ENCODE assay signal across 8 cellular contexts in the genomic region with DNA sequence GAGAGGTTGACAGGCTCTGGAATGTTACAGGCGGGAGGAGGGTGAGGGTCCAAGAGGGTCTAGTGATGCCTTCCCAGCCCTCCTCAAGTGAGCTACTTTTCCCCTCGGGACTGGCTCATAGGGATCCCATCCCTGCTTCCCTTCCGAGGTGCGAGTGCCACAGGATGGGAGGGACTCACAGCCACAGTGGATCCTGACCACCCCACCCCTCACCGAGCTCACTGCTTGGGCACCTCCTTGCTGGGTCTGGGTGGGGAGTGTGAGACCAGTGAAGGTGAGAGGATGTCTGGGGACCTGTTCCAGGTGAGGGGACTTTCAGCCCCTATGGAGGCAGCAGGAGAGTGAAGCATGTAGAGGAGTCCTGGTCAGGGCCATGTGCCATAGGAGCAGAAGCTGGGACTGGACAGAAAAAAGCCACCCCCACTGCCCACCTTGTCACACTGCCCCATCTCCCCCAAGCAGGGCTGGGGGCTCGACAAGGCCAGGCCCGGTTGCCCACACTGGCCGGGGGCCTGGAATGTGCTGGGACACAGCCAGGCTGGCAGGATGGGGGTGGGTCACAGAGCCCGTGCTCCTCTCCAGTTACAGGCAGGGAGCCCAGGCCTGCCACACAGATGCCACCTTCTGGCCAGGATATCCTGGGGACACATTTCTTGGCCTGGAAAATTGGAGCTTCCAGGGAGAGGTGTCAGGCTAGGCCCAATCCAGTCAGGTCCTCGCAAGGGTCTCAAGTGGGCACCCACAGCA. TPM values are rescaled to one million over a fixed set of nuclear protein-coding genes. Genes with fewer than 3 reads are reported as not detected.
DNase-seq lines count a peak whose midpoint lies in the region; ATAC-seq, FAIRE-seq and TF ChIP-seq lines count a peak whose summit lies in the region.

No MANE protein-coding gene starts in this region.

- H4K20me1 ChIP-seq in BLaER1 treated with 17β-estradiol and CSF1 and Interleukin-3, amounts not matched to agents 10 nM and 100 nM, result peaks cover 0 to 29% (median 0%) of the 10 kb centered on the region in 11 experiments; a peak in 1 of 22 replicates

- peak in 5 of 12 donors; percentile 10 to 43 (median 15) for TF ChIP-seq CTCF in heart left ventricle (IDR thresholded peaks at IDR 0.05)

- DNase-seq in HT1080 (ENCODE audit: low read depth), result peak; percentile 71
- no peak for DNase-seq in activated T-helper 2 cell treated with anti-CD3 and anti-CD28 coated beads, Interferon-gamma antibody, Interleukin-2, Interleukin-4, amounts not matched to agents 10 μg/mL and 5 μg/mL and 100 μg/mL, durations not matched to agents 14 hours and 24 hours and 36 hours (ENCODE audit: low spot score)
- peak; percentile 78 to 89 (median 86) for DNase-seq in heart left ventricle
- DNase-seq in posterior vena cava (ENCODE audit: low spot score), result peak; percentile 83
- no peak for DNase-seq in GM19239 (ENCODE audit: insufficient read length, low spot score)
- DNase-seq in NOMO-1 treated with DMSO at 0.1 percent for 48 hours (lab: John Stamatoyannopoulos, UW; ENCODE audit: unreplicated experiment), result no peak

- ATAC-seq in heart left ventricle, result peak; percentile 8 to 39 (median 14)
- no peak for ATAC-seq in HG03442 (IDR thresholded peaks at IDR 0.05; ENCODE audit: unreplicated experiment)

- peak overlapping the region; percentile 17 for H3K27ac Mint-ChIP-seq in activated T-helper 2 cell treated with anti-CD3 and anti-CD28 coated beads, Interferon-gamma antibody, Interleukin-2, Interleukin-4, amounts not matched to agents 10 μg/mL and 5 μg/mL and 100 μg/mL, durations not matched to agents 14 hours and 24 hours and 36 hours

- peak overlapping the region; percentile 48 to 86 (median 76); a peak in 21 of 22 replicates for H3K27ac ChIP-seq in BLaER1 treated with 17β-estradiol and CSF1 and Interleukin-3, amounts not matched to agents 10 nM and 100 nM
- peak overlapping the region; percentile 96 to 100 (median 98) for H3K27ac ChIP-seq in heart left ventricle

- peaks cover 19% of the 10 kb centered on the region for H3K4me1 Mint-ChIP-seq in activated T-helper 2 cell treated with anti-CD3 and anti-CD28 coated beads, Interferon-gamma antibody, Interleukin-2, Interleukin-4, amounts not matched to agents 10 μg/mL and 5 μg/mL and 100 μg/mL, durations not matched to agents 14 hours and 24 hours and 36 hours (ENCODE audit: low read depth)

- peak overlapping the region; percentile 80 to 99 (median 90) for H3K4me2 ChIP-seq in BLaER1 treated with 17β-estradiol and CSF1 and Interleukin-3, amounts not matched to agents 10 nM and 100 nM

- peaks cover 39 to 77% (median 58%) of the 10 kb centered on the region in 10 experiments for H3K4me1 ChIP-seq in BLaER1 treated with 17β-estradiol and CSF1 and Interleukin-3, amounts not matched to agents 10 nM and 100 nM
- peaks cover 8 to 91% (median 75%) of the 10 kb centered on the region in 12 donors for H3K4me1 ChIP-seq in heart left ventricle

- TF ChIP-seq POLR2A in heart left ventricle (IDR thresholded peaks at IDR 0.05), result no peak

- peaks cover 0 to 5% (median under 1%) of the 10 kb centered on the region in 11 experiments; a peak in 3 of 22 replicates for H3K36me3 ChIP-seq in BLaER1 treated with 17β-estradiol and CSF1 and Interleukin-3, amounts not matched to agents 10 nM and 100 nM
- H3K36me3 ChIP-seq in heart left ventricle, result peaks cover 0 to 10% (median 0%) of the 10 kb centered on the region in 9 donors

- no peaks in the 10 kb centered on the region for H3K27me3 ChIP-seq in BLaER1 treated with 17β-estradiol and CSF1 and Interleukin-3, amounts not matched to agents 10 nM and 100 nM
- H3K27me3 ChIP-seq in heart left ventricle, result no peaks in the 10 kb centered on the region

- H3K36me3 Mint-ChIP-seq in activated T-helper 2 cell treated with anti-CD3 and anti-CD28 coated beads, Interferon-gamma antibody, Interleukin-2, Interleukin-4, amounts not matched to agents 10 μg/mL and 5 μg/mL and 100 μg/mL, durations not matched to agents 14 hours and 24 hours and 36 hours (ENCODE audit: low read depth), result no peaks in the 10 kb centered on the region

- peak overlapping the region; percentile 77 to 89 (median 82) for H3K9ac ChIP-seq in BLaER1 treated with 17β-estradiol and CSF1 and Interleukin-3, amounts not matched to agents 10 nM and 100 nM

- H3K27me3 Mint-ChIP-seq in activated T-helper 2 cell treated with anti-CD3 and anti-CD28 coated beads, Interferon-gamma antibody, Interleukin-2, Interleukin-4, amounts not matched to agents 10 μg/mL and 5 μg/mL and 100 μg/mL, durations not matched to agents 14 hours and 24 hours and 36 hours (ENCODE audit: low read depth), result peaks cover 2% of the 10 kb centered on the region

- no peaks in the 10 kb centered on the region for H3K9me3 ChIP-seq in BLaER1 treated with 17β-estradiol and CSF1 and Interleukin-3, amounts not matched to agents 10 nM and 100 nM (replicated peaks in 1 of 11)
- H3K9me3 ChIP-seq in heart left ventricle, result no peaks in the 10 kb centered on the region

- no peak for FAIRE-seq in GM19239 (lab: Jason Lieb, UNC)

- H3K4me3 ChIP-seq in BLaER1 treated with 17β-estradiol and CSF1 and Interleukin-3, amounts not matched to agents 10 nM and 100 nM, result peak overlapping the region; percentile 63 to 76 (median 67)
- H3K4me3 ChIP-seq in heart left ventricle, result peak overlapping the region; percentile 38 to 81 (median 70)

- WGBS in heart left ventricle, 4 donors, result 7 to 16% (median 10%) methylated on average over 6 to 10 of the region's 10 CpGs

- peak overlapping the region; percentile 52 for H3K4me3 Mint-ChIP-seq in activated T-helper 2 cell treated with anti-CD3 and anti-CD28 coated beads, Interferon-gamma antibody, Interleukin-2, Interleukin-4, amounts not matched to agents 10 μg/mL and 5 μg/mL and 100 μg/mL, durations not matched to agents 14 hours and 24 hours and 36 hours (ENCODE audit: low read depth)

- intact Hi-C loops in activated T-helper 2 cell treated with anti-CD3 and anti-CD28 coated beads, Interferon-gamma antibody, Interleukin-2, Interleukin-4, amounts not matched to agents 10 μg/mL and 5 μg/mL and 100 μg/mL, durations not matched to agents 14 hours and 24 hours and 36 hours (cut with micrococcal nuclease), result no loop called here
- intact Hi-C loops in heart left ventricle (cut with DNase I) (loop anchor here in 2 of 10 donors (5.0 kb wide), 2 partner anchors 41 to 49 kb away; partner anchors contain the start of genes EIF4B (in 1 of the 2) and IGFBP6 (in 1 of the 2)), posterior vena cava (cut with DNase I) (no loop called here)

- no peaks in the 10 kb centered on the region for H3K9me3 Mint-ChIP-seq in activated T-helper 2 cell treated with anti-CD3 and anti-CD28 coated beads, Interferon-gamma antibody, Interleukin-2, Interleukin-4, amounts not matched to agents 10 μg/mL and 5 μg/mL and 100 μg/mL, durations not matched to agents 14 hours and 24 hours and 36 hours

RNA-seq across cellular contexts. Expression of gene TNS2, which starts 1.7 kb away (rescaled TPM):
- total RNA-seq in HT1080 (2014; rRNA removed; shearing (Covaris generic)), result 29.1 and 32.5 TPM in 2 replicates
- polyA plus RNA-seq in HT1080 (2015; cell fraction: cytosol; rRNA removed), result 17.7 and 22.9 TPM in 2 replicates
- polyA plus RNA-seq in HT1080 (2015; cell fraction: nucleus; rRNA removed), result 104 and 109 TPM in 2 replicates
- total RNA-seq in activated T-helper 2 cell treated with anti-CD3 and anti-CD28 coated beads, Interferon-gamma antibody, Interleukin-2, Interleukin-4, amounts not matched to agents 10 μg/mL and 5 μg/mL and 100 μg/mL, durations not matched to agents 14 hours and 24 hours and 36 hours, result 2.1 and 4.7 TPM in 2 replicates
- 100 to 1,000 TPM in 3 of 9 donors, 10 to 100 TPM in 6; 56.0 to 193 (median 88.4) TPM for total RNA-seq in heart left ventricle
- 100 to 1,000 TPM in 1 of 2 donors, 10 to 100 TPM in 1; 58.7 to 133 TPM for polyA plus RNA-seq in heart left ventricle
- total RNA-seq in posterior vena cava, result 100 to 1,000 TPM; 139 to 218 TPM

RNA-seq across cellular contexts. Expression of gene SPRYD3, which starts 31.0 kb away (rescaled TPM):
- 11.4 and 12.7 TPM in 2 replicates for total RNA-seq in HT1080 (2014; rRNA removed; shearing (Covaris generic))
- 9.2 and 11.7 TPM in 2 replicates for polyA plus RNA-seq in HT1080 (2015; cell fraction: cytosol; rRNA removed)
- 11.1 and 12.1 TPM in 2 replicates for polyA plus RNA-seq in HT1080 (2015; cell fraction: nucleus; rRNA removed)
- 35.1 and 36.2 TPM in 2 replicates for total RNA-seq in activated T-helper 2 cell treated with anti-CD3 and anti-CD28 coated beads, Interferon-gamma antibody, Interleukin-2, Interleukin-4, amounts not matched to agents 10 μg/mL and 5 μg/mL and 100 μg/mL, durations not matched to agents 14 hours and 24 hours and 36 hours
- total RNA-seq in heart left ventricle, result 10 to 100 TPM; 42.9 to 72.6 (median 48.5) TPM
- polyA plus RNA-seq in heart left ventricle, result 10 to 100 TPM; 26.0 to 94.7 TPM
- total RNA-seq in posterior vena cava, result 10 to 100 TPM; 77.6 to 90.5 TPM

RNA-seq across cellular contexts. Expression of gene EIF4B, which starts 42.0 kb away (rescaled TPM):
- total RNA-seq in HT1080 (2014; rRNA removed; shearing (Covaris generic)), result 563 and 574 TPM in 2 replicates
- polyA plus RNA-seq in HT1080 (2015; cell fraction: cytosol; rRNA removed), result 388 and 515 TPM in 2 replicates
- 236 and 286 TPM in 2 replicates for polyA plus RNA-seq in HT1080 (2015; cell fraction: nucleus; rRNA removed)
- total RNA-seq in activated T-helper 2 cell treated with anti-CD3 and anti-CD28 coated beads, Interferon-gamma antibody, Interleukin-2, Interleukin-4, amounts not matched to agents 10 μg/mL and 5 μg/mL and 100 μg/mL, durations not matched to agents 14 hours and 24 hours and 36 hours, result 474 and 503 TPM in 2 replicates
- total RNA-seq in heart left ventricle (100 to 1,000 TPM; 307 to 481 (median 348) TPM), posterior vena cava (100 to 1,000 TPM; 311 to 314 TPM)
- polyA plus RNA-seq in heart left ventricle, result 100 to 1,000 TPM in 1 of 2 donors, 10 to 100 TPM in 1; 52.0 to 172 TPM

RNA-seq across cellular contexts. Expression of gene IGFBP6, which starts 49.3 kb away (rescaled TPM):
- 58.5 and 72.9 TPM in 2 replicates for total RNA-seq in HT1080 (2014; rRNA removed; shearing (Covaris generic))
- polyA plus RNA-seq in HT1080 (2015; cell fraction: cytosol; rRNA removed), result 107 and 132 TPM in 2 replicates
- 65.6 and 75.6 TPM in 2 replicates for polyA plus RNA-seq in HT1080 (2015; cell fraction: nucleus; rRNA removed)
- 0.46 TPM in 1 of 2 replicates, not detected in the other for total RNA-seq in activated T-helper 2 cell treated with anti-CD3 and anti-CD28 coated beads, Interferon-gamma antibody, Interleukin-2, Interleukin-4, amounts not matched to agents 10 μg/mL and 5 μg/mL and 100 μg/mL, durations not matched to agents 14 hours and 24 hours and 36 hours
- total RNA-seq in heart left ventricle (100 to 1,000 TPM in 3 of 9 donors, 10 to 100 TPM in 6; 18.3 to 132 (median 42.6) TPM), posterior vena cava (100 to 1,000 TPM; 679 to 733 TPM)
- 10 to 100 TPM; 28.8 to 81.6 TPM for polyA plus RNA-seq in heart left ventricle

RNA-seq across cellular contexts. Expression of gene SOAT2, which starts 55.1 kb away (rescaled TPM):
- not detected in 2 replicates for total RNA-seq in HT1080 (2014; rRNA removed; shearing (Covaris generic))
- polyA plus RNA-seq in HT1080 (2015; cell fraction: cytosol; rRNA removed), result 0.12 TPM in 1 of 2 replicates, not detected in the other
- polyA plus RNA-seq in HT1080 (2015; cell fraction: nucleus; rRNA removed), result 0.07 TPM in 1 of 2 replicates, not detected in the other
- total RNA-seq in activated T-helper 2 cell treated with anti-CD3 and anti-CD28 coated beads, Interferon-gamma antibody, Interleukin-2, Interleukin-4, amounts not matched to agents 10 μg/mL and 5 μg/mL and 100 μg/mL, durations not matched to agents 14 hours and 24 hours and 36 hours, result not detected in 2 replicates
- total RNA-seq in heart left ventricle, result under 1 TPM in 2 of 9 donors, not detected in 7; 0.20 to 0.27 TPM
- polyA plus RNA-seq in heart left ventricle, result not detected
- under 1 TPM; 0.32 to 0.90 TPM for total RNA-seq in posterior vena cava

Comparison
In these comparisons a context has a peak if more than half of its experiments do, and no peak if none do; other contexts are left out.
1. DNase-seq: peak in HT1080 (single experiment), heart left ventricle (5 of 5) and posterior vena cava (single experiment); none in activated T-helper 2 cell treated with anti-CD3 and anti-CD28 coated beads, Interferon-gamma antibody, Interleukin-2, Interleukin-4, amounts not matched to agents 10 μg/mL and 5 μg/mL and 100 μg/mL, durations not matched to agents 14 hours and 24 hours and 36 hours (single experiment), GM19239 (single experiment) and NOMO-1 treated with DMSO at 0.1 percent for 48 hours (single experiment).